ENCODE assay signal across 8 cellular contexts in the genomic region with DNA sequence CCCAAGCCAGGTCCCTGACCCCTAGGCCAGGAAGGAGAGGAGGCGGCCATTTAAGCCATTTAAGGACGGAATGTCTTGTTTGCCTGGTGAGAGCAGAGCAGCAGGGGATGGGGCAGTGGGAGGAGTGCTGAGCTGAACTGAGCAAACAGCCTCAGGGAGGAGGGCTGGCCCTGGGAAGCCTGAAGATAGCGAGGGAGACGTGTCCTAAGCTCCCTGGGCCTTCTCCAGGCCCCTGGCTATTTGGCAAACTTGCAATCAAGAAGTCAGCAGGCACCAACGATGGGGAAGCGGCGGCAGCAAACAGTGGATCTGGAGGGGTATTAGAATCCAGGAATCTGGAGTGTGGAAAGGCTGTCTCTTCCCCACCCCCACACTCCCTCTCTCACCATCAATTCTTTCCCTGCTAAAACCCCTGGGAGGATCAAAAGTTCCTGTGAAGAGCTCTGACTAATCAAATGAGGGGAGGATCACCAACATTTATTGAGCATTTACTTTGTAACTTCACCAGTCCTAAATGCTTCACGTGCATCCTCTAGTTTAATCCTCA. TPM values are rescaled to one million over a fixed set of nuclear protein-coding genes. Genes with fewer than 3 reads are reported as not detected.
DNase-seq lines count a peak whose midpoint lies in the region; ATAC-seq and TF ChIP-seq lines count a peak whose summit lies in the region.

No MANE protein-coding gene starts in this region.

- peak overlapping the region; percentile 88 for H3K4me3 Mint-ChIP-seq in HFFc6
- peak overlapping the region; percentile 84 for H3K4me3 Mint-ChIP-seq in activated naive CD8-positive, alpha-beta T cell treated with anti-CD3 and anti-CD28 coated beads, Interleukin-2, amount 10 ng/mL, durations not matched to agents 7 days and 5 days

- H3K27ac Mint-ChIP-seq in HFFc6, result peak overlapping the region; percentile 100
- peak overlapping the region; percentile 98 for H3K27ac Mint-ChIP-seq in activated naive CD8-positive, alpha-beta T cell treated with anti-CD3 and anti-CD28 coated beads, Interleukin-2, amount 10 ng/mL, durations not matched to agents 7 days and 5 days

- peaks cover 6% of the 10 kb centered on the region for H3K27me3 Mint-ChIP-seq in HFFc6 (ENCODE audit: insufficient read depth)
- H3K27me3 Mint-ChIP-seq in activated naive CD8-positive, alpha-beta T cell treated with anti-CD3 and anti-CD28 coated beads, Interleukin-2, amount 10 ng/mL, durations not matched to agents 7 days and 5 days, result no peaks in the 10 kb centered on the region

- H3K27ac ChIP-seq in hepatocyte (peak overlapping the region; percentile 99), stomach (peak overlapping the region; percentile 64 to 99 (median 97))

- no peaks in the 10 kb centered on the region for H3K36me3 ChIP-seq in hepatocyte (replicated peaks; ENCODE audit: insufficient read depth, low read depth)
- no peaks in the 10 kb centered on the region for H3K36me3 ChIP-seq in stomach

- H3K9me3 ChIP-seq in hepatocyte (ENCODE audit: low read depth) (no peaks in the 10 kb centered on the region), stomach (no peaks in the 10 kb centered on the region)

- peaks cover 13% of the 10 kb centered on the region; the same call in 1 of the 2 replicates for H3K36me3 Mint-ChIP-seq in HFFc6 (ENCODE audit: low read depth)
- H3K36me3 Mint-ChIP-seq in activated naive CD8-positive, alpha-beta T cell treated with anti-CD3 and anti-CD28 coated beads, Interleukin-2, amount 10 ng/mL, durations not matched to agents 7 days and 5 days, result peaks cover 2% of the 10 kb centered on the region

- TF ChIP-seq EP300 in stomach (IDR thresholded peaks at IDR 0.05), result no peak

- no peak overlapping the region for H2AFZ ChIP-seq in hepatocyte

- H3K4me1 ChIP-seq in hepatocyte (ENCODE audit: insufficient read depth) (peaks cover 90% of the 10 kb centered on the region), stomach (peaks cover 98 to 100% (median 100%) of the 10 kb centered on the region in 4 donors)

- POLR2A ChIA-PET in activated naive CD8-positive, alpha-beta T cell treated with anti-CD3 and anti-CD28 coated beads, Interleukin-2, amount 10 ng/mL, durations not matched to agents 7 days and 5 days (lab: Charles Lee), result interaction anchor here (1.7 kb wide), 1 partner anchor 126 kb away, joined by 5 read pairs; the partner anchor contains the start of gene DDX6

- peaks cover 13% of the 10 kb centered on the region for H4K20me1 ChIP-seq in hepatocyte (ENCODE audit: insufficient read depth, poor library complexity, severe bottlenecking)

- H3K9me3 Mint-ChIP-seq in HFFc6, result no peaks in the 10 kb centered on the region
- no peaks in the 10 kb centered on the region for H3K9me3 Mint-ChIP-seq in activated naive CD8-positive, alpha-beta T cell treated with anti-CD3 and anti-CD28 coated beads, Interleukin-2, amount 10 ng/mL, durations not matched to agents 7 days and 5 days

- no peaks in the 10 kb centered on the region for H3K9me2 ChIP-seq in hepatocyte (replicated peaks; ENCODE audit: insufficient read depth)

- 12% methylated on average over 8 of the region's 8 CpGs for WGBS in hepatocyte (ENCODE audit: low lambda C conversion rate, missing lambda C conversion rate)
- 12 to 33% (median 29%) methylated on average over 6 to 8 of the region's 8 CpGs for WGBS in stomach, 5 donors

- H3K79me2 ChIP-seq in hepatocyte, result peaks cover 83% of the 10 kb centered on the region

- no peaks in the 10 kb centered on the region for H3K27me3 ChIP-seq in hepatocyte
- no peaks in the 10 kb centered on the region for H3K27me3 ChIP-seq in stomach

- peaks cover 91% of the 10 kb centered on the region for H3K4me1 Mint-ChIP-seq in HFFc6 (ENCODE audit: low read depth)
- peaks cover 84% of the 10 kb centered on the region for H3K4me1 Mint-ChIP-seq in activated naive CD8-positive, alpha-beta T cell treated with anti-CD3 and anti-CD28 coated beads, Interleukin-2, amount 10 ng/mL, durations not matched to agents 7 days and 5 days

- H3K4me2 ChIP-seq in hepatocyte, result peak overlapping the region; percentile 94

- no peak for TF ChIP-seq CTCF in HFFc6 (IDR thresholded peaks at IDR 0.05)
- TF ChIP-seq CTCF in hepatocyte (IDR thresholded peaks at IDR 0.05; ENCODE audit: poor library complexity), result no peak
- no peak for TF ChIP-seq CTCF in stomach (IDR thresholded peaks at IDR 0.05)

- intact Hi-C loops in stomach (cut with DNase I; ENCODE audit: low total_unique reads), result no loop called here

- DNase-seq in HFFc6 (peak; percentile 89), hepatocyte (ENCODE audit: low spot score) (peak; percentile 85), stomach (no peak), NCI-H446 treated with DMSO at 0.1 percent for 48 hours (lab: John Stamatoyannopoulos, UW) (no peak), hippocampal formation (lab: John Stamatoyannopoulos, UW) (no peak), GM19238 (ENCODE audit: insufficient read length, low spot score) (no peak), RPMI8226 (no peak)
- no peak for DNase-seq in activated naive CD8-positive, alpha-beta T cell treated with anti-CD3 and anti-CD28 coated beads, Interleukin-2, amount 10 ng/mL, durations not matched to agents 7 days and 5 days

- no peak for TF ChIP-seq POLR2A in stomach (IDR thresholded peaks at IDR 0.05)

- H3K4me3 ChIP-seq in hepatocyte, result no peak overlapping the region
- H3K4me3 ChIP-seq in stomach, result peak overlapping the region in 2 of 4 donors; percentile 3 to 13

- no peak for ATAC-seq in activated naive CD8-positive, alpha-beta T cell treated with anti-CD3 and anti-CD28 coated beads, Interleukin-2, amount 10 ng/mL, durations not matched to agents 7 days and 5 days (ENCODE audit: low read depth)

RNA-seq across cellular contexts. Expression of gene BCL9L, which starts 8.8 kb away (rescaled TPM):
- 100 to 1,000 TPM; 120 to 135 (median 127) TPM for total RNA-seq in HFFc6 (2021; fragmentation: NEBNext Ultra II Directional; extraction: Animal tissue kit (Norgen Biotek cat#: 25700))
- total RNA-seq in activated naive CD8-positive, alpha-beta T cell treated with anti-CD3 and anti-CD28 coated beads, Interleukin-2, amount 10 ng/mL, durations not matched to agents 7 days and 5 days, result 100 to 1,000 TPM; 116 to 128 TPM
- total RNA-seq in hepatocyte (7.8 and 25.3 TPM in 2 replicates), stomach (10 to 100 TPM in 4 of 5 donors, 1 to 10 TPM in 1; 9.9 to 35.2 (median 20.4) TPM)
- polyA plus RNA-seq in hepatocyte (18.0 and 18.1 TPM in 2 replicates), stomach (10 to 100 TPM in 1 of 3 donors, 1 to 10 TPM in 2; 4.2 to 11.7 (median 6.0) TPM)

RNA-seq across cellular contexts. Expression of gene CXCR5, which starts 33.2 kb away (rescaled TPM):
- total RNA-seq in HFFc6 (2021; fragmentation: NEBNext Ultra II Directional; extraction: Animal tissue kit (Norgen Biotek cat#: 25700)), result under 1 TPM in 1 of 6 experiments, not detected in 5; 0.06 TPM
- 1 to 10 TPM; 1.9 to 2.2 TPM for total RNA-seq in activated naive CD8-positive, alpha-beta T cell treated with anti-CD3 and anti-CD28 coated beads, Interleukin-2, amount 10 ng/mL, durations not matched to agents 7 days and 5 days
- total RNA-seq in hepatocyte, result not detected in 2 replicates
- 0.11 and 0.29 TPM in 2 replicates for polyA plus RNA-seq in hepatocyte
- total RNA-seq in stomach, result under 1 TPM in 1 of 5 donors, not detected in 4; 0.14 TPM
- under 1 TPM; 0.12 to 0.60 (median 0.15) TPM for polyA plus RNA-seq in stomach

RNA-seq across cellular contexts. Expression of gene UPK2, which starts 39.2 kb away (rescaled TPM):
- under 1 TPM in 4 of 6 experiments, not detected in 2; 0.19 to 0.83 (median 0.29) TPM for total RNA-seq in HFFc6 (2021; fragmentation: NEBNext Ultra II Directional; extraction: Animal tissue kit (Norgen Biotek cat#: 25700))
- total RNA-seq in activated naive CD8-positive, alpha-beta T cell treated with anti-CD3 and anti-CD28 coated beads, Interleukin-2, amount 10 ng/mL, durations not matched to agents 7 days and 5 days, result under 1 TPM in 1 of 2 experiments, not detected in 1; 0.44 TPM
- total RNA-seq in hepatocyte (2.2 and 3.6 TPM in 2 replicates), stomach (not detected)
- polyA plus RNA-seq in hepatocyte (55.3 and 101 TPM in 2 replicates), stomach (under 1 TPM in 1 of 3 donors, not detected in 2; 0.50 TPM)

RNA-seq across cellular contexts. Expression of gene FOXR1, which starts 54.6 kb away (rescaled TPM):
- total RNA-seq in HFFc6 (2021; fragmentation: NEBNext Ultra II Directional; extraction: Animal tissue kit (Norgen Biotek cat#: 25700)), result not detected
- not detected for total RNA-seq in activated naive CD8-positive, alpha-beta T cell treated with anti-CD3 and anti-CD28 coated beads, Interleukin-2, amount 10 ng/mL, durations not matched to agents 7 days and 5 days
- not detected in 2 replicates for total RNA-seq in hepatocyte
- 0.41 TPM in 1 of 2 replicates, not detected in the other for polyA plus RNA-seq in hepatocyte
- total RNA-seq in stomach, result not detected
- not detected for polyA plus RNA-seq in stomach

Comparison
In these comparisons a context has a peak if more than half of its experiments do, and no peak if none do; other contexts are left out.
1. DNase-seq: peak in HFFc6 (single experiment) and hepatocyte (single experiment); none in activated naive CD8-positive, alpha-beta T cell treated with anti-CD3 and anti-CD28 coated beads, Interleukin-2, amount 10 ng/mL, durations not matched to agents 7 days and 5 days (single experiment), stomach (single experiment), NCI-H446 treated with DMSO at 0.1 percent for 48 hours (single experiment), hippocampal formation (0 of 2), GM19238 (single experiment) and RPMI8226 (single experiment).